In the genomic region with DNA sequence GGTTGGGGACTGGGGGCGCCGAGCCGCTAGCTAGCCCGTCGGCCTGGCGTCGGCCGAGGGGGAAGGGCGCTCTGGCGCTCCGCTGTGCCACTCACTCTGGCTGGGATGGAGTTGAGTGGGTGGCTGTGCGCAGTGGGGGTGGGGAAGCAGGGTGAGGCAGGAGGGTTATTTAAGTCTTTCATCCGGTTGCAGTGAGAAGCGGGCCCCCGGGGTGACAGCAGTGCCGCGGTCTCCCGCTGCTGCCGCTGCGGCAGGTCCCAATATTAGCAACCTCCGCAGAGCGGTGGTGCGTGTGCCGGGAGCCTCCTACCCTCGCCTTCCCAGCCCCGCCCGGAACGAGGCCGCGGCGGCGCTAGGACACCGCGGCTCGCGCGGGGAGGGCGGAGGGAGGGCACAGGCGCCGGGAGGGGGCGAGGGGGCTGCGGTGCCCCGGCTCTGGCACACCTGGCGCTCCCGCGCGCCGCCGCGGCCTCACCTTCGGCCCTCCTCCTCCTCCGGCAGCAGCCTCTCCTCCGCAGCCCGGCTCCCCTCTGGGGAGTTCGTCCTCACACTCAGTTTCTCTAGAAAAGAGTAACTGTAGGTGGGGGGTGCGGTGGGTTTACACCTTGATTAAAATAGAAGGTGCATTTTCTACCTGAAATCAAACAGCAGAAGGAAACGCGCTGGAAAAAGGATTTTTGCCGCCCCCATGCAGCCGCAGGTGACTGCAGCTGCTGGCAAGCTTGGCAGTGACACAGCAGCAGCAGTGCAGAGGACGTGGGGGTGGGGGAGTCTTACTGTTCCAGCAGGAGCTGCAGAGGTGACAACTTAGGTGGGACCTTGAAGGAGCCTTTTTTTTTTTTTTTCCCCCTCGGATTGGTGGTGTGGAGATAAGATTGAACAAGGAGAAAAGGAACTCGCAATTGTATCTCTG, we compare ENCODE assay signal across 9 cellular contexts. TPM values are rescaled to one million over a fixed set of nuclear protein-coding genes. Genes with fewer than 3 reads are reported as not detected.
DNase-seq lines count a peak whose midpoint lies in the region; ATAC-seq and TF ChIP-seq lines count a peak whose summit lies in the region.
"Had no signal": no experiment of that assay in that cellular context is flagged by ENCODE, and none has a peak within 500 bp of the region (broad histone marks: within the 10 kb centered on the region; RNA-seq: fewer than 3 reads in every experiment).

No MANE protein-coding gene starts in this region.

- H3K9me3 Mint-ChIP-seq in activated naive CD4-positive, alpha-beta T cell treated with anti-CD3 and anti-CD28 coated beads, Interleukin-2, amount 10 ng/mL, durations not matched to agents 7 days and 5 days: no peaks in the 10 kb centered on the region

- H3K9me2 ChIP-seq in hepatocyte (replicated peaks; ENCODE audit: insufficient read depth): no peaks in the 10 kb centered on the region

- peak overlapping the region; percentile 53 for H3K4me3 Mint-ChIP-seq in activated naive CD4-positive, alpha-beta T cell treated with anti-CD3 and anti-CD28 coated beads, Interleukin-2, amount 10 ng/mL, durations not matched to agents 7 days and 5 days

- peaks cover 3% of the 10 kb centered on the region for H3K79me2 ChIP-seq in hepatocyte

- CTCF ChIA-PET in activated naive CD4-positive, alpha-beta T cell treated with anti-CD3 and anti-CD28 coated beads, Interleukin-2, amount 10 ng/mL, durations not matched to agents 7 days and 5 days (lab: Charles Lee): interaction anchor here (1.1 kb wide), 1 partner anchor 57 kb away, joined by 3 read pairs; no protein-coding TSS in a partner anchor

- TF ChIP-seq POLR2A in sigmoid colon (IDR thresholded peaks at IDR 0.05): no peak

- peaks cover 18% of the 10 kb centered on the region for H3K27me3 ChIP-seq in hepatocyte
- peaks cover 14 to 60% (median 59%) of the 10 kb centered on the region in 3 donors for H3K27me3 ChIP-seq in sigmoid colon

- no peaks in the 10 kb centered on the region for H4K20me1 ChIP-seq in hepatocyte (ENCODE audit: insufficient read depth, poor library complexity, severe bottlenecking)

- peak overlapping the region; percentile 62 for H3K9ac ChIP-seq in ES-I3 (ENCODE audit: low read depth, low read length)

- H3K9me3 ChIP-seq in ES-I3 (ENCODE audit: control insufficient read depth, insufficient read depth, low read length) (no peaks in the 10 kb centered on the region; the same call in 1 of the 2 replicates), hepatocyte (ENCODE audit: low read depth) (no peaks in the 10 kb centered on the region), sigmoid colon (no peaks in the 10 kb centered on the region)

- H3K4me3 ChIP-seq in hepatocyte: peak overlapping the region; percentile 79
- H3K4me3 ChIP-seq in sigmoid colon: peak overlapping the region; percentile 41 to 67 (median 60)

- no peak for ATAC-seq in HG03095 (IDR thresholded peaks at IDR 0.05; ENCODE audit: unreplicated experiment)

- DNase-seq in NCI-H345 (lab: John Stamatoyannopoulos, UW) (peak; percentile 83), hepatocyte (ENCODE audit: low spot score) (peak; percentile 61), sigmoid colon (peak; percentile 63), hippocampal formation (lab: John Stamatoyannopoulos, UW) (no peak), EL (no peak)
- peak; percentile 54 for DNase-seq in activated naive CD4-positive, alpha-beta T cell treated with anti-CD3 and anti-CD28 coated beads, Interleukin-2, amount 10 ng/mL, durations not matched to agents 7 days and 5 days

- 4% methylated on average over 24 of the region's 63 CpGs for WGBS in hepatocyte (ENCODE audit: low lambda C conversion rate, missing lambda C conversion rate)
- WGBS in sigmoid colon, 2 donors: 1 to 2% methylated on average over 63 of the region's 63 CpGs

- H3K27ac ChIP-seq in hepatocyte (peak overlapping the region; percentile 15), sigmoid colon (peak overlapping the region in 2 of 4 donors; percentile 28 to 67)

- H3K36me3 ChIP-seq in ES-I3 (ENCODE audit: insufficient read depth, low read length) (no peaks in the 10 kb centered on the region), hepatocyte (replicated peaks; ENCODE audit: insufficient read depth, low read depth) (no peaks in the 10 kb centered on the region), sigmoid colon (no peaks in the 10 kb centered on the region)

- TF ChIP-seq CTCF in hepatocyte (IDR thresholded peaks at IDR 0.05; ENCODE audit: poor library complexity) (no peak), sigmoid colon (IDR thresholded peaks at IDR 0.05) (no peak)

- peaks cover 75% of the 10 kb centered on the region for H3K27me3 Mint-ChIP-seq in activated naive CD4-positive, alpha-beta T cell treated with anti-CD3 and anti-CD28 coated beads, Interleukin-2, amount 10 ng/mL, durations not matched to agents 7 days and 5 days

- H3K36me3 Mint-ChIP-seq in activated naive CD4-positive, alpha-beta T cell treated with anti-CD3 and anti-CD28 coated beads, Interleukin-2, amount 10 ng/mL, durations not matched to agents 7 days and 5 days: no peaks in the 10 kb centered on the region

- no peak overlapping the region for H3K27ac Mint-ChIP-seq in activated naive CD4-positive, alpha-beta T cell treated with anti-CD3 and anti-CD28 coated beads, Interleukin-2, amount 10 ng/mL, durations not matched to agents 7 days and 5 days

- peaks cover 40% of the 10 kb centered on the region for H3K4me1 Mint-ChIP-seq in activated naive CD4-positive, alpha-beta T cell treated with anti-CD3 and anti-CD28 coated beads, Interleukin-2, amount 10 ng/mL, durations not matched to agents 7 days and 5 days

- H3K4me2 ChIP-seq in hepatocyte: peak overlapping the region; percentile 98

- H2AFZ ChIP-seq in hepatocyte: peak overlapping the region; percentile 73

- TF ChIP-seq EP300 in sigmoid colon (IDR thresholded peaks at IDR 0.05): no peak

- intact Hi-C loops in sigmoid colon (cut with DNase I): no loop called here

- H3K4me1 ChIP-seq in ES-I3 (ENCODE audit: insufficient read depth, low read length) (peaks cover 6% of the 10 kb centered on the region; the same call in 1 of the 2 replicates), hepatocyte (ENCODE audit: insufficient read depth) (peaks cover 20% of the 10 kb centered on the region), sigmoid colon (peaks cover 0 to 53% (median 46%) of the 10 kb centered on the region in 4 donors)

RNA-seq across cellular contexts. Expression of a gene that starts 4.5 kb away (rescaled TPM):
- 1.7 and 2.0 TPM in 2 replicates for total RNA-seq in hepatocyte
- 1.6 and 2.3 TPM in 2 replicates for polyA plus RNA-seq in hepatocyte
- 1 to 10 TPM in 1 of 4 donors, under 1 TPM in 3; 0.36 to 1.4 (median 0.75) TPM for total RNA-seq in sigmoid colon
- under 1 TPM; 0.36 to 0.60 (median 0.46) TPM for polyA plus RNA-seq in sigmoid colon
- total RNA-seq: glomerular endothelial cell had no signal

Comparison
In these comparisons a context has a peak if more than half of its experiments do, and no peak if none do; other contexts are left out.
1. DNase-seq: peak in NCI-H345 (single experiment), activated naive CD4-positive, alpha-beta T cell treated with anti-CD3 and anti-CD28 coated beads, Interleukin-2, amount 10 ng/mL, durations not matched to agents 7 days and 5 days (single experiment), hepatocyte (single experiment) and sigmoid colon (single experiment); none in hippocampal formation (0 of 2) and EL (single experiment).